Comparison of ENCODE assay signal across 2 cellular contexts in genomic region chr17:2158011-2158410, GRCh38.
TF ChIP-seq lines count a peak whose summit lies in the region.

No MANE protein-coding gene starts in this region.

TF ChIP-seq in HepG2, 621 proteins besides CTCF, POLR2A, EP300 and RAD21 (continued from another document and continues in another):
- peak; percentile 75; the same call in 1 of the 2 replicates for TF ChIP-seq ZNF331 (CRISPR knock-in tag; IDR thresholded peaks at IDR 0.05)
- TF ChIP-seq ZGPAT (CRISPR knock-in tag; IDR thresholded peaks at IDR 0.05), result no peak
- TF ChIP-seq CCAR2 (optimal IDR thresholded peaks at IDR 0.05; ENCODE audit: low read depth, low read length), result no peak
- TF ChIP-seq HHEX (CRISPR knock-in tag; IDR thresholded peaks at IDR 0.05), result no peak
- TF ChIP-seq MBD4 (IDR thresholded peaks at IDR 0.05; ENCODE audit: borderline replicate concordance, low read length), result no peak
- peak; percentile 53; the same call in 1 of the 2 replicates for TF ChIP-seq HOXA3 (CRISPR knock-in tag; IDR thresholded peaks at IDR 0.05)
- no peak for TF ChIP-seq MAFK (conservative IDR thresholded peaks at IDR 0.05 in 1 of 2, IDR thresholded peaks at IDR 0.05 in 1 of 2; ENCODE audit: low read length in 2 of 2)
- no peak for TF ChIP-seq ZNF670 (CRISPR knock-in tag; IDR thresholded peaks at IDR 0.05; ENCODE audit: borderline replicate concordance)
- TF ChIP-seq FOXA3 (CRISPR knock-in tag; IDR thresholded peaks at IDR 0.05), result peak; percentile 44; the same call in 1 of the 2 replicates
- TF ChIP-seq RERE (CRISPR knock-in tag; IDR thresholded peaks at IDR 0.05; ENCODE audit: low read depth), result no peak
- no peak for TF ChIP-seq PPARG (CRISPR knock-in tag; conservative IDR thresholded peaks at IDR 0.05)
- TF ChIP-seq DMAP1 (CRISPR knock-in tag; IDR thresholded peaks at IDR 0.05), result 0 out of 2 replicates have a peak, but pooled peaks have one; percentile 33
- TF ChIP-seq CBX1 (IDR thresholded peaks at IDR 0.05; ENCODE audit: low read depth), result no peak
- TF ChIP-seq POGK (CRISPR knock-in tag; conservative IDR thresholded peaks at IDR 0.05), result no peak
- no peak for TF ChIP-seq ZSCAN21 (CRISPR knock-in tag; IDR thresholded peaks at IDR 0.05; ENCODE audit: borderline replicate concordance)
- TF ChIP-seq ARID3A (IDR thresholded peaks at IDR 0.05; ENCODE audit: low read depth, low read length), result no peak
- no peak for TF ChIP-seq LCORL (IDR thresholded peaks at IDR 0.05)
- no peak for TF ChIP-seq LCORL (CRISPR knock-in tag; IDR thresholded peaks at IDR 0.05)
- no peak for TF ChIP-seq SP4 (CRISPR knock-in tag; IDR thresholded peaks at IDR 0.05)
- no peak for TF ChIP-seq ZNF7 (CRISPR knock-in tag; IDR thresholded peaks at IDR 0.05)
- no peak for TF ChIP-seq SP5 (CRISPR knock-in tag; IDR thresholded peaks at IDR 0.05; ENCODE audit: borderline replicate concordance, low read depth)

TF ChIP-seq in SK-N-SH treated with all-trans-retinoic acid at 6 μM for 48 hours, 23 proteins besides CTCF, POLR2A, EP300 and RAD21 (continued from another document):
- TF ChIP-seq TSHZ2 (CRISPR knock-in tag; IDR thresholded peaks at IDR 0.05), result no peak
- TF ChIP-seq TOX (CRISPR knock-in tag; IDR thresholded peaks at IDR 0.05; ENCODE audit: borderline replicate concordance), result no peak
- no peak for TF ChIP-seq ZNF8 (CRISPR knock-in tag; IDR thresholded peaks at IDR 0.05)
- no peak for TF ChIP-seq PATZ1 (CRISPR knock-in tag; IDR thresholded peaks at IDR 0.05; ENCODE audit: borderline replicate concordance)
- no peak for TF ChIP-seq CSDC2 (CRISPR knock-in tag; IDR thresholded peaks at IDR 0.05)
- TF ChIP-seq ZFP30 (CRISPR knock-in tag; IDR thresholded peaks at IDR 0.05), result no peak
- no peak for TF ChIP-seq SNAI2 (CRISPR knock-in tag; IDR thresholded peaks at IDR 0.05)
TF ChIP-seq in SK-N-SH treated with all-trans-retinoic acid at 6 μM for 48 hours: peak in this region for 0.
